18 cellular contexts compared by ENCODE assay signal in genomic region chr11:31441296-31441695, GRCh38.
A peak's percentile ranks its signal among the peaks of the same experiment; 100 is the strongest.
DNase-seq lines count a peak whose midpoint lies in the region; ATAC-seq, FAIRE-seq and TF ChIP-seq lines count a peak whose summit lies in the region.
"Had no signal": no experiment of that assay in that cellular context is flagged by ENCODE, and none has a peak within 500 bp of the region (broad histone marks: within the 10 kb centered on the region; RNA-seq: fewer than 3 reads in every experiment).

No MANE protein-coding gene starts in this region.

- FAIRE-seq in A204.1 (lab: Jason Lieb, UNC) (peak; percentile 9), GM12892 (lab: Jason Lieb, UNC) (peak; percentile 76)
- FAIRE-seq: HepG2 had no signal

- H3K9me3 ChIP-seq in PC-3 (ENCODE audit: low read length), result no peaks in the 10 kb centered on the region
- no peaks in the 10 kb centered on the region for H3K9me3 ChIP-seq in neural progenitor cell (ENCODE audit: low read depth)
- H3K9me3 ChIP-seq in thyroid gland, result no peaks in the 10 kb centered on the region
- H3K9me3 ChIP-seq: BLaER1 had no signal

- ATAC-seq in PC-3 (peak; percentile 61), GM21619 (IDR thresholded peaks at IDR 0.05; ENCODE audit: unreplicated experiment) (no peak)
- ATAC-seq: HCT116, HepG2 had no signal

- TF ChIP-seq POLR2A in GM12892 (IDR thresholded peaks at IDR 0.05; ENCODE audit: low read depth, low read length) (no peak), thyroid gland (IDR thresholded peaks at IDR 0.05) (no peak)

- no peak overlapping the region for H3K4me2 ChIP-seq in PC-3 (ENCODE audit: low read length)
- H3K4me2 ChIP-seq in neural progenitor cell, result peak overlapping the region; percentile 71
- H3K4me2 ChIP-seq: BLaER1 had no signal

- H3K4me3 Mint-ChIP-seq in neural progenitor cell, result no peak overlapping the region
- H3K4me3 Mint-ChIP-seq: CD14-positive monocyte; CD4-positive, alpha-beta memory T cell; HFFc6; IgD-negative memory B cell had no signal

- H3K79me2 ChIP-seq in PC-3 (ENCODE audit: low read length), result no peaks in the 10 kb centered on the region
- peaks cover 29% of the 10 kb centered on the region for H3K79me2 ChIP-seq in neural progenitor cell (ENCODE audit: low read depth)

- H3K4me1 ChIP-seq in PC-3 (ENCODE audit: insufficient read depth, low read length), result peaks cover 34% of the 10 kb centered on the region
- H3K4me1 ChIP-seq in neural progenitor cell, result peaks cover 63% of the 10 kb centered on the region
- no peaks in the 10 kb centered on the region for H3K4me1 ChIP-seq in thyroid gland
- H3K4me1 ChIP-seq: BLaER1 had no signal

- peaks cover 2% of the 10 kb centered on the region for H3K4me1 Mint-ChIP-seq in neural progenitor cell
- H3K4me1 Mint-ChIP-seq: CD14-positive monocyte, IgD-negative memory B cell had no signal

- H2AFZ ChIP-seq in PC-3 (ENCODE audit: low read length), result no peak overlapping the region
- H2AFZ ChIP-seq in neural progenitor cell (replicated peaks), result no peak overlapping the region

- no peak overlapping the region for H3K27ac ChIP-seq in PC-3 (ENCODE audit: low read length)
- peak overlapping the region; percentile 85 for H3K27ac ChIP-seq in neural progenitor cell
- no peak overlapping the region for H3K27ac ChIP-seq in thyroid gland
- H3K27ac ChIP-seq: BLaER1 had no signal

- TF ChIP-seq CTCF in PC-3 (conservative IDR thresholded peaks at IDR 0.05; ENCODE audit: low read depth, low read length) (no peak), neural progenitor cell (IDR thresholded peaks at IDR 0.05) (no peak), thyroid gland (IDR thresholded peaks at IDR 0.05) (no peak)

- H3K36me3 ChIP-seq in PC-3 (ENCODE audit: low read depth, low read length), result no peaks in the 10 kb centered on the region
- H3K36me3 ChIP-seq in neural progenitor cell, result no peaks in the 10 kb centered on the region
- H3K36me3 ChIP-seq in thyroid gland, result no peaks in the 10 kb centered on the region
- H3K36me3 ChIP-seq: BLaER1 had no signal

- DNase-seq in GM12892 (ENCODE audit: insufficient read length) (no peak), PC-3 (peak; percentile 58), neural progenitor cell (ENCODE audit: low spot score) (no peak), thyroid gland (no peak), occipital lobe (lab: John Stamatoyannopoulos, UW) (no peak)
- DNase-seq: CD4-positive, alpha-beta memory T cell; GDM1; GOT3; H7; HFFc6; KG1 had no signal

- H3F3A ChIP-seq in PC-3 (ENCODE audit: low read length, unreplicated experiment) (peaks cover 11% of the 10 kb centered on the region), neural progenitor cell (ENCODE audit: low read depth) (peaks cover 55% of the 10 kb centered on the region)

- H3K36me3 Mint-ChIP-seq in neural progenitor cell, result peaks cover 14% of the 10 kb centered on the region

- H3K27ac Mint-ChIP-seq in neural progenitor cell, result no peak overlapping the region
- H3K27ac Mint-ChIP-seq: CD14-positive monocyte; CD4-positive, alpha-beta memory T cell; HFFc6; IgD-negative memory B cell had no signal

- CTCF ChIA-PET in PC-3 (lab: Charles Lee), result no interaction called here

- no TSS peak for BruUV-seq in PC-3 (replicated peaks; lab: Mats Ljungman, UMichigan)

- no peaks in the 10 kb centered on the region for H4K20me1 ChIP-seq in PC-3 (ENCODE audit: low read length)
- H4K20me1 ChIP-seq in neural progenitor cell (ENCODE audit: low read depth), result no peaks in the 10 kb centered on the region
- H4K20me1 ChIP-seq: BLaER1 had no signal

- H3K9ac ChIP-seq in PC-3 (ENCODE audit: low read length), result no peak overlapping the region
- no peak overlapping the region for H3K9ac ChIP-seq in neural progenitor cell
- H3K9ac ChIP-seq: BLaER1 had no signal

- POLR2A ChIA-PET in PC-3 (lab: Charles Lee; ENCODE audit: unreplicated experiment), result no interaction called here

- intact Hi-C loops in PC-3 (cut with micrococcal nuclease), result no loop called here
- intact Hi-C loops in thyroid gland (cut with DNase I), result no loop called here

- H3K27me3 ChIP-seq in PC-3 (ENCODE audit: low read length), result no peaks in the 10 kb centered on the region
- no peaks in the 10 kb centered on the region for H3K27me3 ChIP-seq in neural progenitor cell
- H3K27me3 ChIP-seq in thyroid gland, result no peaks in the 10 kb centered on the region
- H3K27me3 ChIP-seq: BLaER1 had no signal

- peaks cover 8% of the 10 kb centered on the region for H3K9me3 Mint-ChIP-seq in neural progenitor cell
- H3K9me3 Mint-ChIP-seq: HFFc6, IgD-negative memory B cell had no signal

- no peaks in the 10 kb centered on the region for H3K9me2 ChIP-seq in PC-3 (replicated peaks; ENCODE audit: low read length)

- H3K4me3 ChIP-seq in PC-3 (ENCODE audit: low read length) (no peak overlapping the region), neural progenitor cell (no peak overlapping the region), thyroid gland (replicated peaks in 1 of 3) (no peak overlapping the region)
- H3K4me3 ChIP-seq: BLaER1 had no signal

- H3K27me3 Mint-ChIP-seq in neural progenitor cell (ENCODE audit: insufficient read depth, low read depth), result peaks cover 2% of the 10 kb centered on the region
- H3K27me3 Mint-ChIP-seq: CD4-positive, alpha-beta memory T cell; IgD-negative memory B cell had no signal
